8 cellular contexts compared by ENCODE assay signal in genomic region chr17:42421479-42422332, GRCh38. TPM values are rescaled to one million over a fixed set of nuclear protein-coding genes. Genes with fewer than 3 reads are reported as not detected.
DNase-seq lines count a peak whose midpoint lies in the region; ATAC-seq and TF ChIP-seq lines count a peak whose summit lies in the region.

No MANE protein-coding gene starts in this region.

- TF ChIP-seq EP300 in transverse colon (IDR thresholded peaks at IDR 0.05; ENCODE audit: low read depth): no peak

- ATAC-seq in memory B cell (ENCODE audit: low read depth) (peak; percentile 17), GM18867 (IDR thresholded peaks at IDR 0.05; ENCODE audit: unreplicated experiment) (no peak), GM19452 (IDR thresholded peaks at IDR 0.05; ENCODE audit: unreplicated experiment) (no peak)

- H3K36me3 ChIP-seq in ectodermal cell (ENCODE audit: control insufficient read depth, insufficient read depth, low read length): no peaks in the 10 kb centered on the region
- no peaks in the 10 kb centered on the region for H3K36me3 ChIP-seq in transverse colon

- in situ Hi-C loops in transverse colon (cut with MboI; ENCODE audit: low pct_ligation_motif_present in 1 of 4, low pct_unique_long_range_greater_than_20kb in 1 of 4, low sequenced_read_pairs in 3 of 4): loop anchor here in 1 of 4 donors (25.0 kb wide), 1 partner anchor 91 kb away; no protein-coding TSS in a partner anchor

- H3K4me1 ChIP-seq in ectodermal cell (ENCODE audit: control insufficient read depth, insufficient read depth, low read length) (peaks cover 6% of the 10 kb centered on the region), transverse colon (peaks cover 0 to 50% (median 25%) of the 10 kb centered on the region in 4 donors)

- H3K36me3 Mint-ChIP-seq in CD14-positive monocyte (peaks cover 7 to 11% of the 10 kb centered on the region in 2 donors), memory B cell (no peaks in the 10 kb centered on the region)

- H3K27ac ChIP-seq in ectodermal cell (ENCODE audit: insufficient read depth, low read depth, low read length, poor library complexity, severe bottlenecking) (no peak overlapping the region), transverse colon (peak overlapping the region; percentile 87 to 96 (median 94))

- H3K4me3 Mint-ChIP-seq in CD14-positive monocyte (peak overlapping the region; percentile 71 to 86), memory B cell (peak overlapping the region; percentile 73)

- H3K4me1 Mint-ChIP-seq in CD14-positive monocyte (peaks cover 30% of the 10 kb centered on the region), memory B cell (peaks cover 3% of the 10 kb centered on the region)

- H3K27me3 Mint-ChIP-seq in CD14-positive monocyte (ENCODE audit: low read depth in 3 of 3) (peaks cover 65 to 72% (median 70%) of the 10 kb centered on the region in 3 donors), memory B cell (peaks cover 9% of the 10 kb centered on the region)

- DNase-seq in CD14-positive monocyte (ENCODE audit: low spot score) (no peak), RPMI7951 (ENCODE audit: low read depth) (peak; percentile 84), memory B cell (ENCODE audit: low spot score in 2 of 2) (peak in 1 of 2 donors; percentile 37), transverse colon (no peak), NCI-H1417 treated with DMSO at 0.1 percent for 48 hours (lab: John Stamatoyannopoulos, UW) (no peak)

- no peak for TF ChIP-seq POLR2A in transverse colon (IDR thresholded peaks at IDR 0.05)

- no peak for TF ChIP-seq CTCF in CD14-positive monocyte (IDR thresholded peaks at IDR 0.05)
- no peak for TF ChIP-seq CTCF in transverse colon (IDR thresholded peaks at IDR 0.05)

- H3K4me3 ChIP-seq in ectodermal cell (ENCODE audit: insufficient read depth, low read depth, low read length): peak overlapping the region; percentile 59
- peak overlapping the region; percentile 60 to 72 (median 70) for H3K4me3 ChIP-seq in transverse colon

- 1% methylated on average over 61 of the region's 61 CpGs for WGBS in ectodermal cell, 2 experiments
- WGBS in transverse colon (ENCODE audit: low coverage in 1 of 2), 2 donors: 0 to 9% methylated on average over 1 to 48 of the region's 61 CpGs

- H3K9me3 Mint-ChIP-seq in CD14-positive monocyte: peaks cover 0 to 27% (median 11%) of the 10 kb centered on the region in 7 donors
- no peaks in the 10 kb centered on the region for H3K9me3 Mint-ChIP-seq in memory B cell

- intact Hi-C loops in CD14-positive monocyte (cut with micrococcal nuclease) (loop anchor here in 1 of 2 donors (10.0 kb wide), 1 partner anchor 93 kb away; no protein-coding TSS in a partner anchor), transverse colon (cut with DNase I; ENCODE audit: low total_unique reads) (loop anchor here (10.0 kb wide), 1 partner anchor 103 kb away; no protein-coding TSS in a partner anchor)

- H3K9me3 ChIP-seq in ectodermal cell (ENCODE audit: control insufficient read depth, low read length) (no peaks in the 10 kb centered on the region), transverse colon (no peaks in the 10 kb centered on the region)

- peak overlapping the region in 1 of 7 donors; percentile 55 for H3K27ac Mint-ChIP-seq in CD14-positive monocyte
- no peak overlapping the region for H3K27ac Mint-ChIP-seq in memory B cell

- H3K27me3 ChIP-seq in ectodermal cell (ENCODE audit: control insufficient read depth, insufficient read depth, low read length, poor library complexity, severe bottlenecking) (peaks cover 40% of the 10 kb centered on the region), transverse colon (peaks cover 32% of the 10 kb centered on the region)

RNA-seq across cellular contexts. Expression of gene CAVIN1, which starts 1.4 kb away (rescaled TPM):
- polyA plus RNA-seq in CD14-positive monocyte: not detected
- 135 and 217 TPM in 2 replicates for total RNA-seq in RPMI7951 (2014; rRNA removed; shearing (Covaris generic))
- 34.5 TPM for polyA plus RNA-seq in ectodermal cell (2013, experiment 1 of 4)
- 34.8 TPM for polyA plus RNA-seq in ectodermal cell (2013, experiment 2 of 4)
- 23.3 TPM for polyA plus RNA-seq in ectodermal cell (2013, experiment 3 of 4)
- polyA plus RNA-seq in ectodermal cell (2013, experiment 4 of 4): 23.8 TPM
- 100 to 1,000 TPM in 1 of 4 donors, 10 to 100 TPM in 3; 53.7 to 135 (median 69.2) TPM for total RNA-seq in transverse colon

RNA-seq across cellular contexts. Expression of gene STAT3, which starts 33.5 kb away (rescaled TPM):
- 100 to 1,000 TPM; 110 to 155 TPM for polyA plus RNA-seq in CD14-positive monocyte
- 40.6 and 44.6 TPM in 2 replicates for total RNA-seq in RPMI7951 (2014; rRNA removed; shearing (Covaris generic))
- 41.9 TPM for polyA plus RNA-seq in ectodermal cell (2013, experiment 1 of 4)
- polyA plus RNA-seq in ectodermal cell (2013, experiment 2 of 4): 49.4 TPM
- 33.1 TPM for polyA plus RNA-seq in ectodermal cell (2013, experiment 3 of 4)
- polyA plus RNA-seq in ectodermal cell (2013, experiment 4 of 4): 34.9 TPM
- 100 to 1,000 TPM; 110 to 156 (median 130) TPM for total RNA-seq in transverse colon

RNA-seq across cellular contexts. Expression of gene ATP6V0A1, which starts 37.0 kb away (rescaled TPM):
- polyA plus RNA-seq in CD14-positive monocyte: 10 to 100 TPM; 36.1 to 55.1 TPM
- total RNA-seq in RPMI7951 (2014; rRNA removed; shearing (Covaris generic)): 10.4 and 13.9 TPM in 2 replicates
- polyA plus RNA-seq in ectodermal cell (2013, experiment 1 of 4): 53.8 TPM
- 55.6 TPM for polyA plus RNA-seq in ectodermal cell (2013, experiment 2 of 4)
- 41.0 TPM for polyA plus RNA-seq in ectodermal cell (2013, experiment 3 of 4)
- polyA plus RNA-seq in ectodermal cell (2013, experiment 4 of 4): 46.5 TPM
- 100 to 1,000 TPM in 2 of 4 donors, 10 to 100 TPM in 2; 91.8 to 313 (median 115) TPM for total RNA-seq in transverse colon
